Comparison of ENCODE assay signal across 1 cellular context in genomic region chr17:4381690-4382671, GRCh38.
TF ChIP-seq lines count a peak whose summit lies in the region.

No MANE protein-coding gene starts in this region.

TF ChIP-seq in GM23338, 12 proteins besides CTCF, POLR2A, EP300 and RAD21:
- TF ChIP-seq, protein P1, sequence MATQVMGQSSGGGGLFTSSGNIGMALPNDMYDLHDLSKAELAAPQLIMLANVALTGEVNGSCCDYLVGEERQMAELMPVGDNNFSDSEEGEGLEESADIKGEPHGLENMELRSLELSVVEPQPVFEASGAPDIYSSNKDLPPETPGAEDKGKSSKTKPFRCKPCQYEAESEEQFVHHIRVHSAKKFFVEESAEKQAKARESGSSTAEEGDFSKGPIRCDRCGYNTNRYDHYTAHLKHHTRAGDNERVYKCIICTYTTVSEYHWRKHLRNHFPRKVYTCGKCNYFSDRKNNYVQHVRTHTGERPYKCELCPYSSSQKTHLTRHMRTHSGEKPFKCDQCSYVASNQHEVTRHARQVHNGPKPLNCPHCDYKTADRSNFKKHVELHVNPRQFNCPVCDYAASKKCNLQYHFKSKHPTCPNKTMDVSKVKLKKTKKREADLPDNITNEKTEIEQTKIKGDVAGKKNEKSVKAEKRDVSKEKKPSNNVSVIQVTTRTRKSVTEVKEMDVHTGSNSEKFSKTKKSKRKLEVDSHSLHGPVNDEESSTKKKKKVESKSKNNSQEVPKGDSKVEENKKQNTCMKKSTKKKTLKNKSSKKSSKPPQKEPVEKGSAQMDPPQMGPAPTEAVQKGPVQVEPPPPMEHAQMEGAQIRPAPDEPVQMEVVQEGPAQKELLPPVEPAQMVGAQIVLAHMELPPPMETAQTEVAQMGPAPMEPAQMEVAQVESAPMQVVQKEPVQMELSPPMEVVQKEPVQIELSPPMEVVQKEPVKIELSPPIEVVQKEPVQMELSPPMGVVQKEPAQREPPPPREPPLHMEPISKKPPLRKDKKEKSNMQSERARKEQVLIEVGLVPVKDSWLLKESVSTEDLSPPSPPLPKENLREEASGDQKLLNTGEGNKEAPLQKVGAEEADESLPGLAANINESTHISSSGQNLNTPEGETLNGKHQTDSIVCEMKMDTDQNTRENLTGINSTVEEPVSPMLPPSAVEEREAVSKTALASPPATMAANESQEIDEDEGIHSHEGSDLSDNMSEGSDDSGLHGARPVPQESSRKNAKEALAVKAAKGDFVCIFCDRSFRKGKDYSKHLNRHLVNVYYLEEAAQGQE (IDR thresholded peaks at IDR 0.05; ENCODE audit: unreplicated experiment) = no peak
- no peak for TF ChIP-seq EZH2 (IDR thresholded peaks at IDR 0.05; ENCODE audit: low read depth, unreplicated experiment)
- TF ChIP-seq ZNF114 (CRISPR knock-in tag; IDR thresholded peaks at IDR 0.05) = no peak
- TF ChIP-seq STAT1 (IDR thresholded peaks at IDR 0.05; ENCODE audit: unreplicated experiment) = no peak
- no peak for TF ChIP-seq EZH2phosphoT487 (IDR thresholded peaks at IDR 0.05; ENCODE audit: unreplicated experiment)
- no peak for TF ChIP-seq ZNF331 (CRISPR knock-in tag; IDR thresholded peaks at IDR 0.05; ENCODE audit: low read depth)
- TF ChIP-seq, protein P2, sequence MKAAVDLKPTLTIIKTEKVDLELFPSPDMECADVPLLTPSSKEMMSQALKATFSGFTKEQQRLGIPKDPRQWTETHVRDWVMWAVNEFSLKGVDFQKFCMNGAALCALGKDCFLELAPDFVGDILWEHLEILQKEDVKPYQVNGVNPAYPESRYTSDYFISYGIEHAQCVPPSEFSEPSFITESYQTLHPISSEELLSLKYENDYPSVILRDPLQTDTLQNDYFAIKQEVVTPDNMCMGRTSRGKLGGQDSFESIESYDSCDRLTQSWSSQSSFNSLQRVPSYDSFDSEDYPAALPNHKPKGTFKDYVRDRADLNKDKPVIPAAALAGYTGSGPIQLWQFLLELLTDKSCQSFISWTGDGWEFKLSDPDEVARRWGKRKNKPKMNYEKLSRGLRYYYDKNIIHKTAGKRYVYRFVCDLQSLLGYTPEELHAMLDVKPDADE (IDR thresholded peaks at IDR 0.05) = no peak
- no peak for TF ChIP-seq JUNB (IDR thresholded peaks at IDR 0.05; ENCODE audit: unreplicated experiment)
- TF ChIP-seq CREB1 (CRISPR knock-in tag; IDR thresholded peaks at IDR 0.05; ENCODE audit: low read depth) = no peak
- no peak for TF ChIP-seq NANOG (IDR thresholded peaks at IDR 0.05; ENCODE audit: borderline replicate concordance)
- TF ChIP-seq, protein P3, sequence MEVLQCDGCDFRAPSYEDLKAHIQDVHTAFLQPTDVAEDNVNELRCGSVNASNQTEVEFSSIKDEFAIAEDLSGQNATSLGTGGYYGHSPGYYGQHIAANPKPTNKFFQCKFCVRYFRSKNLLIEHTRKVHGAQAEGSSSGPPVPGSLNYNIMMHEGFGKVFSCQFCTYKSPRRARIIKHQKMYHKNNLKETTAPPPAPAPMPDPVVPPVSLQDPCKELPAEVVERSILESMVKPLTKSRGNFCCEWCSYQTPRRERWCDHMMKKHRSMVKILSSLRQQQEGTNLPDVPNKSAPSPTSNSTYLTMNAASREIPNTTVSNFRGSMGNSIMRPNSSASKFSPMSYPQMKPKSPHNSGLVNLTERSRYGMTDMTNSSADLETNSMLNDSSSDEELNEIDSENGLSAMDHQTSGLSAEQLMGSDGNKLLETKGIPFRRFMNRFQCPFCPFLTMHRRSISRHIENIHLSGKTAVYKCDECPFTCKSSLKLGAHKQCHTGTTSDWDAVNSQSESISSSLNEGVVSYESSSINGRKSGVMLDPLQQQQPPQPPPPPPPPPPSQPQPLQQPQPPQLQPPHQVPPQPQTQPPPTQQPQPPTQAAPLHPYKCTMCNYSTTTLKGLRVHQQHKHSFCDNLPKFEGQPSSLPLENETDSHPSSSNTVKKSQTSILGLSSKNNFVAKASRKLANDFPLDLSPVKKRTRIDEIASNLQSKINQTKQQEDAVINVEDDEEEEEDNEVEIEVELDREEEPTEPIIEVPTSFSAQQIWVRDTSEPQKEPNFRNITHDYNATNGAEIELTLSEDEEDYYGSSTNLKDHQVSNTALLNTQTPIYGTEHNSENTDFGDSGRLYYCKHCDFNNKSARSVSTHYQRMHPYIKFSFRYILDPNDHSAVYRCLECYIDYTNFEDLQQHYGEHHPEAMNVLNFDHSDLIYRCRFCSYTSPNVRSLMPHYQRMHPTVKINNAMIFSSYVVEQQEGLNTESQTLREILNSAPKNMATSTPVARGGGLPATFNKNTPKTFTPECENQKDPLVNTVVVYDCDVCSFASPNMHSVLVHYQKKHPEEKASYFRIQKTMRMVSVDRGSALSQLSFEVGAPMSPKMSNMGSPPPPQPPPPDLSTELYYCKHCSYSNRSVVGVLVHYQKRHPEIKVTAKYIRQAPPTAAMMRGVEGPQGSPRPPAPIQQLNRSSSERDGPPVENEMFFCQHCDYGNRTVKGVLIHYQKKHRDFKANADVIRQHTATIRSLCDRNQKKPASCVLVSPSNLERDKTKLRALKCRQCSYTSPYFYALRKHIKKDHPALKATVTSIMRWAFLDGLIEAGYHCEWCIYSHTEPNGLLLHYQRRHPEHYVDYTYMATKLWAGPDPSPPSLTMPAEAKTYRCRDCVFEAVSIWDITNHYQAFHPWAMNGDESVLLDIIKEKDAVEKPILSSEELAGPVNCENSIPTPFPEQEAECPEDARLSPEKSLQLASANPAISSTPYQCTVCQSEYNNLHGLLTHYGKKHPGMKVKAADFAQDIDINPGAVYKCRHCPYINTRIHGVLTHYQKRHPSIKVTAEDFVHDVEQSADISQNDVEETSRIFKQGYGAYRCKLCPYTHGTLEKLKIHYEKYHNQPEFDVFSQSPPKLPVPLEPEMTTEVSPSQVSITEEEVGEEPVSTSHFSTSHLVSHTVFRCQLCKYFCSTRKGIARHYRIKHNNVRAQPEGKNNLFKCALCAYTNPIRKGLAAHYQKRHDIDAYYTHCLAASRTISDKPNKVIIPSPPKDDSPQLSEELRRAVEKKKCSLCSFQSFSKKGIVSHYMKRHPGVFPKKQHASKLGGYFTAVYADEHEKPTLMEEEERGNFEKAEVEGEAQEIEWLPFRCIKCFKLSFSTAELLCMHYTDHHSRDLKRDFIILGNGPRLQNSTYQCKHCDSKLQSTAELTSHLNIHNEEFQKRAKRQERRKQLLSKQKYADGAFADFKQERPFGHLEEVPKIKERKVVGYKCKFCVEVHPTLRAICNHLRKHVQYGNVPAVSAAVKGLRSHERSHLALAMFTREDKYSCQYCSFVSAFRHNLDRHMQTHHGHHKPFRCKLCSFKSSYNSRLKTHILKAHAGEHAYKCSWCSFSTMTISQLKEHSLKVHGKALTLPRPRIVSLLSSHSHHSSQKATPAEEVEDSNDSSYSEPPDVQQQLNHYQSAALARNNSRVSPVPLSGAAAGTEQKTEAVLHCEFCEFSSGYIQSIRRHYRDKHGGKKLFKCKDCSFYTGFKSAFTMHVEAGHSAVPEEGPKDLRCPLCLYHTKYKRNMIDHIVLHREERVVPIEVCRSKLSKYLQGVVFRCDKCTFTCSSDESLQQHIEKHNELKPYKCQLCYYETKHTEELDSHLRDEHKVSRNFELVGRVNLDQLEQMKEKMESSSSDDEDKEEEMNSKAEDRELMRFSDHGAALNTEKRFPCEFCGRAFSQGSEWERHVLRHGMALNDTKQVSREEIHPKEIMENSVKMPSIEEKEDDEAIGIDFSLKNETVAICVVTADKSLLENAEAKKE (CRISPR knock-in tag; IDR thresholded peaks at IDR 0.05) = no peak
- no peak for TF ChIP-seq POLR2AphosphoS5 (IDR thresholded peaks at IDR 0.05; ENCODE audit: low read depth)
